In genomic region chr20:3314391-3314790, GRCh38 we compare ENCODE assay signal across 24 cellular contexts.
DNase-seq lines count a peak whose midpoint lies in the region; ATAC-seq and TF ChIP-seq lines count a peak whose summit lies in the region.
"Had no signal": no experiment of that assay in that cellular context is flagged by ENCODE, and none has a peak within 500 bp of the region (broad histone marks: within the 10 kb centered on the region; RNA-seq: fewer than 3 reads in every experiment).

No MANE protein-coding gene starts in this region.

- H3K9me3 Mint-ChIP-seq in osteocyte (ENCODE audit: unreplicated experiment) (no peaks in the 10 kb centered on the region), Calu3 (ENCODE audit: low read depth, unreplicated experiment) (no peaks in the 10 kb centered on the region)
- no peaks in the 10 kb centered on the region for H3K9me3 Mint-ChIP-seq in activated CD4-positive, alpha-beta memory T cell treated with anti-CD3 and anti-CD28 coated beads for 36 hours
- H3K9me3 Mint-ChIP-seq: activated CD4-positive, alpha-beta memory T cell treated with anti-CD3 and anti-CD28 coated beads, Interleukin-2, amount 10 ng/mL, durations not matched to agents 7 days and 5 days; WTC11 had no signal

- peaks cover 0 to 69% (median 4%) of the 10 kb centered on the region in 3 donors for H3K36me3 ChIP-seq in esophagus squamous epithelium
- H3K36me3 ChIP-seq: MG63, ovary had no signal

- ATAC-seq in Right ventricle myocardium superior (ENCODE audit: poor library complexity) (peak; percentile 19), left cardiac atrium (no peak)
- ATAC-seq: GM12878, HCT116, WTC11 had no signal

- intact Hi-C loops in Right ventricle myocardium superior (cut with DNase I) (no loop called here), left cardiac atrium (cut with DNase I) (loop anchor here in 1 of 2 donors (10.0 kb wide), 1 partner anchor 260 kb away; no protein-coding TSS in a partner anchor), esophagus squamous epithelium (cut with DNase I) (loop anchor here (10.0 kb wide), 1 partner anchor 100 kb away; no protein-coding TSS in a partner anchor), Calu3 (cut with micrococcal nuclease; ENCODE audit: unreplicated experiment) (no loop called here)
- intact Hi-C loops in activated CD4-positive, alpha-beta memory T cell treated with anti-CD3 and anti-CD28 coated beads for 36 hours (cut with micrococcal nuclease), result no loop called here

- POLR2A ChIA-PET in activated CD4-positive, alpha-beta memory T cell treated with anti-CD3 and anti-CD28 coated beads for 36 hours (lab: Charles Lee), result no interaction called here

- H3K27ac Mint-ChIP-seq in osteocyte (ENCODE audit: unreplicated experiment) (peak overlapping the region; percentile 88), Calu3 (ENCODE audit: unreplicated experiment) (no peak overlapping the region)
- no peak overlapping the region for H3K27ac Mint-ChIP-seq in activated CD4-positive, alpha-beta memory T cell treated with anti-CD3 and anti-CD28 coated beads for 36 hours
- H3K27ac Mint-ChIP-seq: activated CD4-positive, alpha-beta memory T cell treated with anti-CD3 and anti-CD28 coated beads, Interleukin-2, amount 10 ng/mL, durations not matched to agents 7 days and 5 days; WTC11 had no signal

- no TSS peak for BruUV-seq in Calu3 (replicated peaks; lab: Mats Ljungman, UMichigan)

- peak overlapping the region; percentile 73 to 78 (median 75) for H3K27ac ChIP-seq in esophagus squamous epithelium
- H3K27ac ChIP-seq: ovary, SJSA1 had no signal

- TF ChIP-seq CTCF in esophagus squamous epithelium (IDR thresholded peaks at IDR 0.05) (no peak), osteocyte (IDR thresholded peaks at IDR 0.05) (no peak), Calu3 (IDR thresholded peaks at IDR 0.05; ENCODE audit: unreplicated experiment) (no peak)

- H3K36me3 Mint-ChIP-seq in osteocyte (ENCODE audit: unreplicated experiment), result peaks cover 39% of the 10 kb centered on the region
- H3K36me3 Mint-ChIP-seq in activated CD4-positive, alpha-beta memory T cell treated with anti-CD3 and anti-CD28 coated beads for 36 hours, result peaks cover 3% of the 10 kb centered on the region
- peaks cover 5% of the 10 kb centered on the region for H3K36me3 Mint-ChIP-seq in Calu3 (ENCODE audit: insufficient read depth, unreplicated experiment)

- CTCF ChIA-PET in activated CD4-positive, alpha-beta memory T cell treated with anti-CD3 and anti-CD28 coated beads for 36 hours (lab: Charles Lee), result interaction anchor here (0.6 to 0.9 kb wide), 2 partner anchors 402 to 663 kb away, joined by 3 read pairs; no protein-coding TSS in a partner anchor
- CTCF ChIA-PET in Calu3 (lab: Charles Lee), result interaction anchor here (0.6 kb wide), 1 partner anchor 13 kb away, joined by 8 read pairs; no protein-coding TSS in a partner anchor

- no peaks in the 10 kb centered on the region for H3K27me3 Mint-ChIP-seq in osteocyte (ENCODE audit: unreplicated experiment)
- no peaks in the 10 kb centered on the region for H3K27me3 Mint-ChIP-seq in activated CD4-positive, alpha-beta memory T cell treated with anti-CD3 and anti-CD28 coated beads for 36 hours
- H3K27me3 Mint-ChIP-seq in Calu3 (ENCODE audit: unreplicated experiment), result no peaks in the 10 kb centered on the region
- H3K27me3 Mint-ChIP-seq: activated CD4-positive, alpha-beta memory T cell treated with anti-CD3 and anti-CD28 coated beads, Interleukin-2, amount 10 ng/mL, durations not matched to agents 7 days and 5 days had no signal

- H3K27me3 ChIP-seq in esophagus squamous epithelium, result no peaks in the 10 kb centered on the region
- H3K27me3 ChIP-seq: BLaER1 treated with 17β-estradiol and CSF1 and Interleukin-3, amounts not matched to agents 10 nM and 100 nM; MG63; ovary; SJSA1 had no signal

- DNase-seq in Right ventricle myocardium superior, result no peak
- no peak for DNase-seq in left cardiac atrium
- DNase-seq in esophagus squamous epithelium (lab: John Stamatoyannopoulos, UW), result no peak
- no peak for DNase-seq in osteocyte (ENCODE audit: extremely low spot score, unreplicated experiment)
- no peak for DNase-seq in nucleus accumbens (lab: John Stamatoyannopoulos, UW)
- DNase-seq in midbrain (lab: John Stamatoyannopoulos, UW), result no peak
- no peak for DNase-seq in activated CD4-positive, alpha-beta memory T cell treated with anti-CD3 and anti-CD28 coated beads for 36 hours
- no peak for DNase-seq in Calu3
- DNase-seq: activated CD4-positive, alpha-beta memory T cell treated with anti-CD3 and anti-CD28 coated beads, Interleukin-2, amount 10 ng/mL, durations not matched to agents 7 days and 5 days; activated naive CD4-positive, alpha-beta T cell treated with Interleukin-2 at 50 U/mL for 16 hours; dermis blood vessel endothelial cell; DMS 273 treated with DMSO at 0.1 percent for 48 hours; erythroblast; glutamatergic neuron; NCI-H1694; NCI-H774; OCI-M1; ovary had no signal

- H3K9me3 ChIP-seq in esophagus squamous epithelium, result no peaks in the 10 kb centered on the region
- H3K9me3 ChIP-seq: BLaER1 treated with 17β-estradiol and CSF1 and Interleukin-3, amounts not matched to agents 10 nM and 100 nM; MG63; ovary; SJSA1 had no signal

- WGBS in esophagus squamous epithelium, 2 donors, result 75 to 79% methylated on average over 1 of the region's 1 CpG

- peaks cover 32% of the 10 kb centered on the region for H3K4me1 Mint-ChIP-seq in osteocyte (ENCODE audit: unreplicated experiment)
- H3K4me1 Mint-ChIP-seq in activated CD4-positive, alpha-beta memory T cell treated with anti-CD3 and anti-CD28 coated beads for 36 hours (ENCODE audit: low read depth), result no peaks in the 10 kb centered on the region
- no peaks in the 10 kb centered on the region for H3K4me1 Mint-ChIP-seq in Calu3 (ENCODE audit: low read depth, unreplicated experiment)
- H3K4me1 Mint-ChIP-seq: activated CD4-positive, alpha-beta memory T cell treated with anti-CD3 and anti-CD28 coated beads, Interleukin-2, amount 10 ng/mL, durations not matched to agents 7 days and 5 days had no signal

- no peak for TF ChIP-seq POLR2A in esophagus squamous epithelium (IDR thresholded peaks at IDR 0.05)

- H3K4me3 ChIP-seq in esophagus squamous epithelium, result no peak overlapping the region
- H3K4me3 ChIP-seq: BLaER1 treated with 17β-estradiol and CSF1 and Interleukin-3, amounts not matched to agents 10 nM and 100 nM; GM12878; MG63; ovary; SJSA1 had no signal

- H3K4me1 ChIP-seq in esophagus squamous epithelium, result peaks cover 26 to 83% (median 58%) of the 10 kb centered on the region in 3 donors

- H3K4me3 Mint-ChIP-seq in osteocyte (ENCODE audit: unreplicated experiment), result no peak overlapping the region
- no peak overlapping the region for H3K4me3 Mint-ChIP-seq in activated CD4-positive, alpha-beta memory T cell treated with anti-CD3 and anti-CD28 coated beads for 36 hours
- H3K4me3 Mint-ChIP-seq in Calu3 (ENCODE audit: low read depth, unreplicated experiment), result no peak overlapping the region
- H3K4me3 Mint-ChIP-seq: activated CD4-positive, alpha-beta memory T cell treated with anti-CD3 and anti-CD28 coated beads, Interleukin-2, amount 10 ng/mL, durations not matched to agents 7 days and 5 days; WTC11 had no signal
